Comparison of ENCODE assay signal across 8 cellular contexts in genomic region chr4:98775672-98776071, GRCh38.
"Had no signal": no experiment of that assay in that cellular context is flagged by ENCODE, and none has a peak within 500 bp of the region (broad histone marks: within the 10 kb centered on the region; RNA-seq: fewer than 3 reads in every experiment).

No MANE protein-coding gene starts in this region.

- H3K4me3 ChIP-seq: GM12878 had no signal

- FAIRE-seq: G401.6, GM12878, GM12891, GM12892, GM18507, GM19239 had no signal

- ATAC-seq: GM12878 had no signal

- DNase-seq: GDM1, GF-D8 had no signal
